ENCODE assay signal across 20 cellular contexts in the genomic region with DNA sequence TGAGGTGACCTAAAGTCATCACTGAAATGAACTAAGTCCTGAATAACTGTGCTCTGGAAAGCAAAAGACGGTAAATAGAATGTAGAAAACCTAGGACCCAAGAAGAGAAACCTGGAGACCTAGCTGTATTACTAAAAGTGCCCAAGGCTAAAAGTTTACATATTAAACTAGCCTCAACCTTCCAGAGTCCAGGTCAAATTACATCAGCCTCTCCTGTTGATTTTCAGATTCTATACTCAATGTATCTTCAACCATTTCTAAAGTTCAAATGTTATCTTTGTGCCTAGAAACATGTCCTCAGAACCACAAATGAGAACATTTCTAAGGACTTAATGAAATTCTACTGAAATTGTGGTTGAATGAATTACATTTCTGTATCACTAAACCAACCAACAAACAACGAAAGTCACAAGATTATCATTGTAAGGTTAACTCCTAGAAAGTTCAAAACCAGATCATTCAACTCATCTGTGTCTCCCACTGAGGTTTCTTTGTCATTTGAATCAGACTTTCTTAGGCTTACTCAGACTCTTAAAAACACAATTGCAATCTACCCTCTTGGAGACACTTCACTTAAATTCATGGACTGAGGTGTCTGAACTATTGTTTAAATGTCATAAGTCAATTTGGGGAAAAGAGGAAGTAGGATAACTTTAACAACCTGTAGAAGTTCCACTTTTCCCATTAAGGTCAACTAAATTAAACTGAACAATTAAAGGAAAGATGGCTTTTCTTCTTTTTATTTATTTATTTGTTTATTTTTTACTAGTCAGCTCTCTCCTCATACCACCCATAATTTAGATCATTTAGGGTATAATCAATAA.
A peak's percentile ranks its signal among the peaks of the same experiment; 100 is the strongest.
DNase-seq lines count a peak whose midpoint lies in the region; ATAC-seq and TF ChIP-seq lines count a peak whose summit lies in the region.
"Had no signal": no experiment of that assay in that cellular context is flagged by ENCODE, and none has a peak within 500 bp of the region (broad histone marks: within the 10 kb centered on the region; RNA-seq: fewer than 3 reads in every experiment).

No MANE protein-coding gene starts in this region.

- no peaks in the 10 kb centered on the region for H3K4me1 ChIP-seq in mesendoderm (ENCODE audit: control insufficient read depth, low read depth, low read length)
- no peaks in the 10 kb centered on the region for H3K4me1 ChIP-seq in uterus
- H3K4me1 ChIP-seq: left lung, stomach had no signal

- H3K79me1 ChIP-seq in mesendoderm (ENCODE audit: low read length): no peaks in the 10 kb centered on the region

- no peaks in the 10 kb centered on the region for H3K9me3 ChIP-seq in uterus
- H3K9me3 ChIP-seq: left lung, neutrophil, stomach had no signal

- no peak overlapping the region for H2AK5ac ChIP-seq in mesendoderm (ENCODE audit: low read length)

- no peak for TF ChIP-seq POLR2A in uterus (IDR thresholded peaks at IDR 0.05)

- intact Hi-C loops in uterus (cut with DNase I; ENCODE audit: low total_unique reads): no loop called here

- H3K27me3 ChIP-seq in GM06990 (replicated peaks; ENCODE audit: control insufficient read depth, insufficient read depth, low read length): no peaks in the 10 kb centered on the region; the same call in 1 of the 2 replicates
- no peaks in the 10 kb centered on the region for H3K27me3 ChIP-seq in mesendoderm (ENCODE audit: insufficient read depth, low read length, poor library complexity)
- no peaks in the 10 kb centered on the region for H3K27me3 ChIP-seq in uterus
- H3K27me3 ChIP-seq: left lung, neutrophil, stomach had no signal

- WGBS in mesendoderm (ENCODE audit: extremely low coverage, insufficient coverage, low lambda C conversion rate): no CpG with 5 or more reads among the region's 2 CpGs

- no peak overlapping the region for H3K9ac ChIP-seq in mesendoderm (ENCODE audit: low read length)

- DNase-seq in GM06990 (ENCODE audit: extremely low read depth, insufficient read length) (peak; percentile 10), KBM-7 (peak; percentile 15), NOMO-1 treated with DMSO at 0.1 percent for 48 hours (lab: John Stamatoyannopoulos, UW; ENCODE audit: unreplicated experiment) (no peak), mesendoderm (no peak), nucleus accumbens (lab: John Stamatoyannopoulos, UW) (no peak), uterus (no peak)
- DNase-seq: ACHN; activated CD4-positive, alpha-beta T cell treated with anti-CD3 and anti-CD28 coated beads, Interleukin-2, amount 10 ng/mL, durations not matched to agents 24 days and 14 days; DMS153; foreskin fibroblast; KG1; left lung; NCI-H1092 treated with DMSO at 0.1 percent for 48 hours; NCI-H774; stomach had no signal

- H2BK5ac ChIP-seq in mesendoderm (ENCODE audit: low read length): no peak overlapping the region

- H3K56ac ChIP-seq in mesendoderm (ENCODE audit: low read length): no peak overlapping the region

- no peak overlapping the region for H4K5ac ChIP-seq in mesendoderm (ENCODE audit: low read length)

- H2BK120ac ChIP-seq in mesendoderm (ENCODE audit: low read depth, low read length): no peak overlapping the region

- no peak overlapping the region for H3K18ac ChIP-seq in mesendoderm (ENCODE audit: low read length)

- H4K8ac ChIP-seq in mesendoderm (ENCODE audit: low read depth, low read length): no peak overlapping the region

- H3K36me3 ChIP-seq in GM06990 (ENCODE audit: control insufficient read depth, insufficient read depth, low read length) (no peaks in the 10 kb centered on the region), mesendoderm (ENCODE audit: control insufficient read depth, insufficient read depth, low read length) (no peaks in the 10 kb centered on the region), uterus (no peaks in the 10 kb centered on the region)
- H3K36me3 ChIP-seq: left lung, neutrophil, stomach had no signal

- no peak overlapping the region for H3K4me2 ChIP-seq in mesendoderm (ENCODE audit: low read length)

- H3K4ac ChIP-seq in mesendoderm (ENCODE audit: low read depth, low read length): no peak overlapping the region

- ATAC-seq in GM19351 (IDR thresholded peaks at IDR 0.05; ENCODE audit: unreplicated experiment) (peak; percentile 46), HG02885 (IDR thresholded peaks at IDR 0.05; ENCODE audit: poor library complexity, unreplicated experiment) (peak; percentile 62)
- ATAC-seq: left lung, Panc1 had no signal

- H2BK15ac ChIP-seq in mesendoderm (replicated peaks; ENCODE audit: low read depth): no peak overlapping the region

- in situ Hi-C loops in KBM-7 (cut with MboI; ENCODE audit: low pct_unique_long_range_greater_than_20kb, low sequenced_read_pairs): no loop called here

- H3K27ac ChIP-seq in mesendoderm (ENCODE audit: low read depth, low read length) (no peak overlapping the region), uterus (no peak overlapping the region)
- H3K27ac ChIP-seq: left lung, neutrophil, SK-N-MC, stomach had no signal

- H3K23ac ChIP-seq in mesendoderm (ENCODE audit: low read length): no peak overlapping the region

- TF ChIP-seq CTCF in GM06990 (IDR thresholded peaks at IDR 0.05; ENCODE audit: insufficient read depth, low read length, poor library complexity, severe bottlenecking) (no peak), uterus (IDR thresholded peaks at IDR 0.05) (no peak)

- no peaks in the 10 kb centered on the region for H3K79me2 ChIP-seq in mesendoderm (ENCODE audit: control insufficient read depth, insufficient read depth, low read length)

- H3K4me3 ChIP-seq in GM06990 (replicated peaks; ENCODE audit: low read depth, low read length): no peak overlapping the region
- no peak overlapping the region for H3K4me3 ChIP-seq in mesendoderm (ENCODE audit: low read length)
- no peak overlapping the region for H3K4me3 ChIP-seq in uterus
- H3K4me3 ChIP-seq: left lung, SK-N-MC, stomach had no signal

Comparison
In these comparisons a context has a peak if more than half of its experiments do, and no peak if none do; other contexts are left out.
1. DNase-seq: peak in GM06990 (single experiment) and KBM-7 (single experiment); none in NOMO-1 treated with DMSO at 0.1 percent for 48 hours (single experiment), mesendoderm (single experiment), nucleus accumbens (0 of 56) and uterus (0 of 2).